Comparison of ENCODE assay signal across 23 cellular contexts in the genomic region with DNA sequence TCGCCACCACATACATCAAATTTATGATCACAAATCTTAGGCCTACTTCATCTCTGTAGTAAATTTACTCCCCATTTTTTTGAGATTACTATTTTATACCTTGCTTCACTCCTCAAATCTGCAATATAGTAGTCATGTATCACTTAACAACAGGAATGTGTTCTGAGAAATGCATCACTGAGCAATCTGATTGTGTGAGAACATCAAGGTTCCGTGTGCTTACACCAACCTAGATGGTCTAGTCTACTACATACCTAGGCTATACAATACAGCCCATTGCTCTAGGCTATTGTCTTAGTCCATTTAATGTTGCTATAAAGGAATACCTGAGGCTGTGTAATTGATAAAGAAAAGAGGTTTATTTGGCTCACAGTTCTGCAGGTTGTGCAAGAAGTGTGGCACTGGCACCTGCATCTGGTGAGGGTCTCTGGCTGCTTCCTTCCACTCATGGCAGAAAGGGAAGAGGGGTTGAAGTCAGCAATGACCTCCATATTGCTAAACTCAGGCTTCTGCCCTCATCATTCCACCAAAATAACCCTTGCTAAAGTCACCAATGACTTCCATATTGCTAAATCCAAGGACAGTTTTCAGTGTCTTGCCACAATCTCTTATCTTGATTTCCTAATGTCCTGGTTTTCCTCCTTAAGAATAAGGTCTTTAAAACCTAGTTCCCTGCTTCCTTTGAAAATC.
A peak's percentile ranks its signal among the peaks of the same experiment; 100 is the strongest.
DNase-seq lines count a peak whose midpoint lies in the region; ATAC-seq, FAIRE-seq and TF ChIP-seq lines count a peak whose summit lies in the region.
"Had no signal": no experiment of that assay in that cellular context is flagged by ENCODE, and none has a peak within 500 bp of the region (broad histone marks: within the 10 kb centered on the region; RNA-seq: fewer than 3 reads in every experiment).

No MANE protein-coding gene starts in this region.

- peaks cover 22% of the 10 kb centered on the region for H3K4me1 ChIP-seq in astrocyte (ENCODE audit: insufficient read depth, low read length)
- H3K4me1 ChIP-seq in mesendoderm (ENCODE audit: control insufficient read depth, low read depth, low read length), result peaks cover 8% of the 10 kb centered on the region
- H3K4me1 ChIP-seq in thyroid gland, result peaks cover 38 to 44% of the 10 kb centered on the region in 2 donors

- no peak overlapping the region for H4K5ac ChIP-seq in mesendoderm (ENCODE audit: low read length)

- peaks cover 2% of the 10 kb centered on the region for H3K9me3 Mint-ChIP-seq in astrocyte (ENCODE audit: unreplicated experiment)
- H3K9me3 Mint-ChIP-seq: CD8-positive, alpha-beta memory T cell had no signal

- no peak for ATAC-seq in stimulated activated naive CD8-positive, alpha-beta T cell treated with anti-CD3 and anti-CD28 coated beads, Interleukin-15, Interleukin-2, amounts not matched to agents 100 U/mL and 50 U/mL, for 24 hours
- ATAC-seq: Panc1 had no signal

- H2BK120ac ChIP-seq in mesendoderm (ENCODE audit: low read depth, low read length), result no peak overlapping the region

- H4K8ac ChIP-seq in mesendoderm (ENCODE audit: low read depth, low read length), result no peak overlapping the region

- H4K20me1 ChIP-seq in astrocyte (ENCODE audit: insufficient read depth, low read length), result peaks cover 59% of the 10 kb centered on the region

- H2AK5ac ChIP-seq in mesendoderm (ENCODE audit: low read length), result no peak overlapping the region

- H3K4me2 ChIP-seq in astrocyte (ENCODE audit: low read length) (no peak overlapping the region), mesendoderm (ENCODE audit: low read length) (no peak overlapping the region)

- no peak overlapping the region for H3K23ac ChIP-seq in mesendoderm (ENCODE audit: low read length)

- H3K4me3 Mint-ChIP-seq in astrocyte (ENCODE audit: unreplicated experiment), result peak overlapping the region; percentile 57
- H3K4me3 Mint-ChIP-seq: CD14-positive monocyte; CD8-positive, alpha-beta memory T cell had no signal

- no peak overlapping the region for H3K4me3 ChIP-seq in astrocyte (ENCODE audit: insufficient read depth, low read depth, low read length)
- no peak overlapping the region for H3K4me3 ChIP-seq in mesendoderm (ENCODE audit: low read length)
- H3K4me3 ChIP-seq in thyroid gland (replicated peaks in 1 of 3), result no peak overlapping the region
- H3K4me3 ChIP-seq: SK-N-MC had no signal

- intact Hi-C loops in thyroid gland (cut with DNase I), result no loop called here

- H3K79me2 ChIP-seq in astrocyte (ENCODE audit: insufficient read depth, low read length), result peaks cover 76% of the 10 kb centered on the region
- peaks cover 7% of the 10 kb centered on the region for H3K79me2 ChIP-seq in mesendoderm (ENCODE audit: control insufficient read depth, insufficient read depth, low read length)

- no peaks in the 10 kb centered on the region for H3K9me3 ChIP-seq in astrocyte (ENCODE audit: insufficient read depth, low read depth, low read length)
- H3K9me3 ChIP-seq in thyroid gland, result no peaks in the 10 kb centered on the region
- H3K9me3 ChIP-seq: BE2C had no signal

- peaks cover 26% of the 10 kb centered on the region for H3K4me1 Mint-ChIP-seq in astrocyte (ENCODE audit: low read depth, unreplicated experiment)

- no peak for TF ChIP-seq POLR2A in thyroid gland (IDR thresholded peaks at IDR 0.05)

- DNase-seq in astrocyte (ENCODE audit: low read depth) (peak; percentile 44), mesendoderm (no peak), thyroid gland (no peak), iPS-NIHi11 (ENCODE audit: low spot score) (no peak), NCI-H2107 (lab: John Stamatoyannopoulos, UW) (no peak)
- DNase-seq in stimulated activated naive CD8-positive, alpha-beta T cell treated with anti-CD3 and anti-CD28 coated beads, Interleukin-15, Interleukin-2, amounts not matched to agents 100 U/mL and 50 U/mL, for 24 hours, result no peak
- DNase-seq: BE2C; Calu3; CD8-positive, alpha-beta memory T cell; DMS79 treated with DMSO at 0.1 percent for 48 hours; GF-D8; Karpas-422; NCI-H1092 treated with DMSO at 0.1 percent for 48 hours; NCI-H1436; NCI-H187 treated with DMSO at 0.1 percent for 48 hours; NCI-H526; SIG-M5 had no signal

- no peak for FAIRE-seq in astrocyte (lab: Jason Lieb, UNC)
- FAIRE-seq: GM12891, GM19239 had no signal

- H3K27ac ChIP-seq in astrocyte (ENCODE audit: low read depth, low read length), result no peak overlapping the region
- no peak overlapping the region for H3K27ac ChIP-seq in mesendoderm (ENCODE audit: low read depth, low read length)
- H3K27ac ChIP-seq in thyroid gland, result peak overlapping the region; percentile 58 to 68 (median 65)
- H3K27ac ChIP-seq: SK-N-MC had no signal

- H3K18ac ChIP-seq in mesendoderm (ENCODE audit: low read length), result peak overlapping the region; percentile 47

- no peak overlapping the region for H2BK5ac ChIP-seq in mesendoderm (ENCODE audit: low read length)

- H3K79me1 ChIP-seq in mesendoderm (ENCODE audit: low read length), result peaks cover 9% of the 10 kb centered on the region

- no peak overlapping the region for H2BK15ac ChIP-seq in mesendoderm (replicated peaks; ENCODE audit: low read depth)

- no peak overlapping the region for H3K9ac ChIP-seq in astrocyte (ENCODE audit: low read length)
- no peak overlapping the region for H3K9ac ChIP-seq in mesendoderm (ENCODE audit: low read length)

- TF ChIP-seq CTCF in astrocyte (IDR thresholded peaks at IDR 0.05; ENCODE audit: insufficient read depth, low read depth, low read length) (no peak), thyroid gland (IDR thresholded peaks at IDR 0.05) (no peak)

- no peaks in the 10 kb centered on the region for H3K27me3 ChIP-seq in astrocyte (ENCODE audit: insufficient read depth, low read length)
- no peaks in the 10 kb centered on the region for H3K27me3 ChIP-seq in mesendoderm (ENCODE audit: insufficient read depth, low read length, poor library complexity)
- no peaks in the 10 kb centered on the region for H3K27me3 ChIP-seq in thyroid gland
- H3K27me3 ChIP-seq: BE2C had no signal

- peaks cover 3% of the 10 kb centered on the region for H3K36me3 ChIP-seq in astrocyte (ENCODE audit: insufficient read depth, low read length)
- no peaks in the 10 kb centered on the region for H3K36me3 ChIP-seq in mesendoderm (ENCODE audit: control insufficient read depth, insufficient read depth, low read length)
- H3K36me3 ChIP-seq in thyroid gland, result no peaks in the 10 kb centered on the region
- H3K36me3 ChIP-seq: BE2C had no signal

- no peak overlapping the region for H3K27ac Mint-ChIP-seq in astrocyte (ENCODE audit: unreplicated experiment)
- H3K27ac Mint-ChIP-seq: CD14-positive monocyte had no signal

- no peak overlapping the region for H3K56ac ChIP-seq in mesendoderm (ENCODE audit: low read length)

- no peak overlapping the region for H3K4ac ChIP-seq in mesendoderm (ENCODE audit: low read depth, low read length)

- no CpG with 5 or more reads among the region's 2 CpGs for WGBS in mesendoderm (ENCODE audit: extremely low coverage, insufficient coverage, low lambda C conversion rate)
- 64 to 72% methylated on average over 2 of the region's 2 CpGs for WGBS in thyroid gland, 2 donors

- no peak overlapping the region for H2AFZ ChIP-seq in astrocyte (ENCODE audit: low read depth, low read length)

- TF ChIP-seq EP300 in Ishikawa (IDR thresholded peaks at IDR 0.05; ENCODE audit: borderline replicate concordance), result no peak

- TF ChIP-seq RAD21 in Ishikawa (IDR thresholded peaks at IDR 0.05; ENCODE audit: low read depth), result no peak

- H3K27me3 Mint-ChIP-seq in astrocyte (ENCODE audit: low read depth, unreplicated experiment), result no peaks in the 10 kb centered on the region

- no peaks in the 10 kb centered on the region for H3K36me3 Mint-ChIP-seq in astrocyte (ENCODE audit: low read depth, unreplicated experiment)
- H3K36me3 Mint-ChIP-seq: CD14-positive monocyte; CD8-positive, alpha-beta memory T cell had no signal

TF ChIP-seq in Ishikawa, 13 proteins besides CTCF, POLR2A, EP300 and RAD21:
- TF ChIP-seq YY1 (IDR thresholded peaks at IDR 0.05; ENCODE audit: low read depth) (no peak), TEAD4 (IDR thresholded peaks at IDR 0.05) (0 out of 2 replicates have a peak, but pooled peaks have one; percentile 16), CREB1 (IDR thresholded peaks at IDR 0.05; ENCODE audit: low read depth) (no peak), CEBPB (IDR thresholded peaks at IDR 0.05) (no peak), TCF12 (IDR thresholded peaks at IDR 0.05; ENCODE audit: low read depth) (no peak), EGR1 (IDR thresholded peaks at IDR 0.05) (no peak)
- TF ChIP-seq, protein P1, sequence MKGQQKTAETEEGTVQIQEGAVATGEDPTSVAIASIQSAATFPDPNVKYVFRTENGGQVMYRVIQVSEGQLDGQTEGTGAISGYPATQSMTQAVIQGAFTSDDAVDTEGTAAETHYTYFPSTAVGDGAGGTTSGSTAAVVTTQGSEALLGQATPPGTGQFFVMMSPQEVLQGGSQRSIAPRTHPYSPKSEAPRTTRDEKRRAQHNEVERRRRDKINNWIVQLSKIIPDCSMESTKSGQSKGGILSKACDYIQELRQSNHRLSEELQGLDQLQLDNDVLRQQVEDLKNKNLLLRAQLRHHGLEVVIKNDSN (IDR thresholded peaks at IDR 0.05), result no peak
- TF ChIP-seq, protein P2, sequence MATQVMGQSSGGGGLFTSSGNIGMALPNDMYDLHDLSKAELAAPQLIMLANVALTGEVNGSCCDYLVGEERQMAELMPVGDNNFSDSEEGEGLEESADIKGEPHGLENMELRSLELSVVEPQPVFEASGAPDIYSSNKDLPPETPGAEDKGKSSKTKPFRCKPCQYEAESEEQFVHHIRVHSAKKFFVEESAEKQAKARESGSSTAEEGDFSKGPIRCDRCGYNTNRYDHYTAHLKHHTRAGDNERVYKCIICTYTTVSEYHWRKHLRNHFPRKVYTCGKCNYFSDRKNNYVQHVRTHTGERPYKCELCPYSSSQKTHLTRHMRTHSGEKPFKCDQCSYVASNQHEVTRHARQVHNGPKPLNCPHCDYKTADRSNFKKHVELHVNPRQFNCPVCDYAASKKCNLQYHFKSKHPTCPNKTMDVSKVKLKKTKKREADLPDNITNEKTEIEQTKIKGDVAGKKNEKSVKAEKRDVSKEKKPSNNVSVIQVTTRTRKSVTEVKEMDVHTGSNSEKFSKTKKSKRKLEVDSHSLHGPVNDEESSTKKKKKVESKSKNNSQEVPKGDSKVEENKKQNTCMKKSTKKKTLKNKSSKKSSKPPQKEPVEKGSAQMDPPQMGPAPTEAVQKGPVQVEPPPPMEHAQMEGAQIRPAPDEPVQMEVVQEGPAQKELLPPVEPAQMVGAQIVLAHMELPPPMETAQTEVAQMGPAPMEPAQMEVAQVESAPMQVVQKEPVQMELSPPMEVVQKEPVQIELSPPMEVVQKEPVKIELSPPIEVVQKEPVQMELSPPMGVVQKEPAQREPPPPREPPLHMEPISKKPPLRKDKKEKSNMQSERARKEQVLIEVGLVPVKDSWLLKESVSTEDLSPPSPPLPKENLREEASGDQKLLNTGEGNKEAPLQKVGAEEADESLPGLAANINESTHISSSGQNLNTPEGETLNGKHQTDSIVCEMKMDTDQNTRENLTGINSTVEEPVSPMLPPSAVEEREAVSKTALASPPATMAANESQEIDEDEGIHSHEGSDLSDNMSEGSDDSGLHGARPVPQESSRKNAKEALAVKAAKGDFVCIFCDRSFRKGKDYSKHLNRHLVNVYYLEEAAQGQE (IDR thresholded peaks at IDR 0.05; ENCODE audit: low read depth), result no peak

Comparison
In these comparisons a context has a peak if more than half of its experiments do, and no peak if none do; other contexts are left out.
1. H3K27ac ChIP-seq: peak in thyroid gland (3 of 3); none in astrocyte (single experiment) and mesendoderm (single experiment).